20 cellular contexts compared by ENCODE assay signal in genomic region chr5:14861123-14861757, GRCh38. TPM values are rescaled to one million over a fixed set of nuclear protein-coding genes. Genes with fewer than 3 reads are reported as not detected.
A peak's percentile ranks its signal among the peaks of the same experiment; 100 is the strongest.
DNase-seq lines count a peak whose midpoint lies in the region; ATAC-seq and TF ChIP-seq lines count a peak whose summit lies in the region.
"Had no signal": no experiment of that assay in that cellular context is flagged by ENCODE, and none has a peak within 500 bp of the region (broad histone marks: within the 10 kb centered on the region; RNA-seq: fewer than 3 reads in every experiment).

No MANE protein-coding gene starts in this region.

- no peaks in the 10 kb centered on the region for H3F3A ChIP-seq in neural progenitor cell (ENCODE audit: low read depth)

- H3K4me3 Mint-ChIP-seq in neural progenitor cell, result no peak overlapping the region
- H3K4me3 Mint-ChIP-seq: activated CD4-positive, alpha-beta T cell treated with anti-CD3 and anti-CD28 coated beads, Interleukin-2, amount 10 ng/mL, durations not matched to agents 24 days and 14 days; IgD-negative memory B cell; nephron progenitor cell had no signal

- no peaks in the 10 kb centered on the region for H3K79me2 ChIP-seq in neural progenitor cell (ENCODE audit: low read depth)

- ATAC-seq in Right ventricle myocardium inferior, result peak; percentile 73
- ATAC-seq in aorta (ENCODE audit: low FRiP score), result no peak
- ATAC-seq: esophagus mucosa had no signal

- H3K4me2 ChIP-seq in neural progenitor cell, result no peak overlapping the region
- H3K4me2 ChIP-seq: BLaER1 had no signal

- H3K27ac ChIP-seq in cardiac muscle cell (peak overlapping the region; percentile 82), mucosa of rectum (ENCODE audit: low read depth in 2 of 2, low read length in 2 of 2) (peak overlapping the region; percentile 26 to 58), neural progenitor cell (no peak overlapping the region), aorta (ENCODE audit: low read depth in 1 of 2, low read length in 2 of 2) (peak overlapping the region in 1 of 2 donors; percentile 57)
- H3K27ac ChIP-seq: BLaER1, spleen had no signal

- WGBS in aorta, 2 donors, result 48 to 59% methylated on average over 4 of the region's 4 CpGs

- H3K4me1 ChIP-seq in cardiac muscle cell (ENCODE audit: low read depth) (peaks cover 25% of the 10 kb centered on the region), mucosa of rectum (ENCODE audit: control insufficient read depth in 2 of 2, insufficient read depth in 2 of 2, low read length in 2 of 2) (peaks cover 3 to 10% of the 10 kb centered on the region in 2 donors), neural progenitor cell (no peaks in the 10 kb centered on the region), aorta (ENCODE audit: control insufficient read depth in 1 of 2, insufficient read depth in 2 of 2, low read length in 2 of 2) (peaks cover 11 to 14% of the 10 kb centered on the region in 2 donors)
- H3K4me1 ChIP-seq: BLaER1, spleen had no signal

- no peak overlapping the region for H3K27ac Mint-ChIP-seq in neural progenitor cell
- H3K27ac Mint-ChIP-seq: activated CD4-positive, alpha-beta T cell treated with anti-CD3 and anti-CD28 coated beads, Interleukin-2, amount 10 ng/mL, durations not matched to agents 24 days and 14 days; nephron progenitor cell; progenitor cell of endocrine pancreas had no signal

- H3K36me3 ChIP-seq in cardiac muscle cell (no peaks in the 10 kb centered on the region), mucosa of rectum (ENCODE audit: control insufficient read depth in 2 of 2, insufficient read depth in 2 of 2, low read length in 2 of 2) (peaks cover 0 to 6% of the 10 kb centered on the region in 2 donors), neural progenitor cell (no peaks in the 10 kb centered on the region), aorta (ENCODE audit: control insufficient read depth in 1 of 2, insufficient read depth in 2 of 2, low read length in 1 of 2) (no peaks in the 10 kb centered on the region)

- DNase-seq in Right ventricle myocardium inferior (ENCODE audit: missing footprints) (no peak), cardiac septum (ENCODE audit: low spot score) (no peak), cardiac muscle cell (ENCODE audit: low read depth in 1 of 2, low spot score in 1 of 2) (no peak), neural progenitor cell (ENCODE audit: low spot score) (no peak), SIG-M5 treated with dmso at 0.1 percent for 504 hours (lab: John Stamatoyannopoulos, UW; ENCODE audit: unreplicated experiment) (no peak), aorta (no peak)
- no peak for DNase-seq in stimulated activated CD4-positive, alpha-beta T cell treated with anti-CD3 and anti-CD28 coated beads, Interleukin-1b, Interleukin-23, amount 100 ng/mL, for 48 hours
- DNase-seq: activated CD4-positive, alpha-beta T cell treated with anti-CD3 and anti-CD28 coated beads, Interleukin-2, amount 10 ng/mL, durations not matched to agents 24 days and 14 days; activated gamma-delta T cell treated with Interleukin-2 at 50 U/mL for 16 hours; central memory CD4-positive, alpha-beta T cell; DMS 273 treated with DMSO at 0.1 percent for 48 hours; NCI-H1417; NCI-H510A treated with DMSO at 0.1 percent for 48 hours; nephron progenitor cell; spleen had no signal

- H3K9ac ChIP-seq in mucosa of rectum (ENCODE audit: low read depth in 1 of 2, low read length in 2 of 2) (no peak overlapping the region), neural progenitor cell (no peak overlapping the region)
- H3K9ac ChIP-seq: BLaER1 had no signal

- no peak overlapping the region for H3K4me3 ChIP-seq in cardiac muscle cell
- H3K4me3 ChIP-seq in mucosa of rectum (ENCODE audit: low read length in 2 of 2), result no peak overlapping the region
- no peak overlapping the region for H3K4me3 ChIP-seq in neural progenitor cell
- no peak overlapping the region for H3K4me3 ChIP-seq in aorta (ENCODE audit: low read length in 2 of 2)
- H3K4me3 ChIP-seq: BLaER1, spleen had no signal

- no peaks in the 10 kb centered on the region for H3K27me3 Mint-ChIP-seq in neural progenitor cell (ENCODE audit: insufficient read depth, low read depth)
- H3K27me3 Mint-ChIP-seq: activated CD4-positive, alpha-beta T cell treated with anti-CD3 and anti-CD28 coated beads, Interleukin-2, amount 10 ng/mL, durations not matched to agents 24 days and 14 days; IgD-negative memory B cell; progenitor cell of endocrine pancreas had no signal

- no peaks in the 10 kb centered on the region for H3K36me3 Mint-ChIP-seq in neural progenitor cell

- no peaks in the 10 kb centered on the region for H4K20me1 ChIP-seq in neural progenitor cell (ENCODE audit: low read depth)

- H3K9me3 ChIP-seq in cardiac muscle cell (ENCODE audit: low read depth) (no peaks in the 10 kb centered on the region), mucosa of rectum (ENCODE audit: control insufficient read depth in 2 of 2, low read length in 2 of 2) (no peaks in the 10 kb centered on the region), neural progenitor cell (ENCODE audit: low read depth) (no peaks in the 10 kb centered on the region), aorta (ENCODE audit: control insufficient read depth, low read length) (no peaks in the 10 kb centered on the region)
- H3K9me3 ChIP-seq: BLaER1, spleen had no signal

- intact Hi-C loops in Right ventricle myocardium inferior (cut with DNase I), result no loop called here
- intact Hi-C loops in cardiac septum (cut with DNase I), result no loop called here
- intact Hi-C loops in aorta (cut with DNase I), result loop anchor here in 1 of 2 donors (5.0 to 10.0 kb wide), 2 partner anchors 44 to 106 kb away; no protein-coding TSS in a partner anchor

- TF ChIP-seq CTCF in cardiac muscle cell (IDR thresholded peaks at IDR 0.05; ENCODE audit: low read depth, low read length) (no peak), neural progenitor cell (IDR thresholded peaks at IDR 0.05) (no peak)

- no peaks in the 10 kb centered on the region for H3K27me3 ChIP-seq in cardiac muscle cell
- no peaks in the 10 kb centered on the region for H3K27me3 ChIP-seq in mucosa of rectum (ENCODE audit: control insufficient read depth in 2 of 2, insufficient read depth in 2 of 2, low read length in 2 of 2)
- no peaks in the 10 kb centered on the region for H3K27me3 ChIP-seq in neural progenitor cell
- H3K27me3 ChIP-seq in aorta (ENCODE audit: control insufficient read depth in 1 of 2, insufficient read depth in 2 of 2, low read length in 1 of 2), result no peaks in the 10 kb centered on the region
- H3K27me3 ChIP-seq: BLaER1, spleen had no signal

- H3K4me1 Mint-ChIP-seq in neural progenitor cell, result no peaks in the 10 kb centered on the region

- H3K9me3 Mint-ChIP-seq in neural progenitor cell, result no peaks in the 10 kb centered on the region
- H3K9me3 Mint-ChIP-seq: activated CD4-positive, alpha-beta T cell treated with anti-CD3 and anti-CD28 coated beads, Interleukin-2, amount 10 ng/mL, durations not matched to agents 24 days and 14 days; IgD-negative memory B cell; nephron progenitor cell had no signal

- no peak overlapping the region for H2AFZ ChIP-seq in neural progenitor cell (replicated peaks)

RNA-seq across cellular contexts. Expression of gene ANKH, which starts 10.3 kb away (rescaled TPM):
- total RNA-seq in Right ventricle myocardium inferior, result 156 TPM
- 233 TPM for total RNA-seq in cardiac septum
- 35.5 and 48.1 TPM in 2 replicates for total RNA-seq in cardiac muscle cell
- polyA plus RNA-seq in cardiac muscle cell, result 26.6 and 58.7 TPM in 2 replicates
- 0.19 TPM in 2 replicates for total RNA-seq in neural progenitor cell (ENCODE audit: low replicate concordance)
- total RNA-seq in aorta, result 100 to 1,000 TPM; 200 to 257 TPM
- polyA plus RNA-seq in aorta, result 100 to 1,000 TPM in 1 of 2 donors, 10 to 100 TPM in 1; 63.7 to 135 TPM

Comparison
In these comparisons a context has a peak if more than half of its experiments do, and no peak if none do; other contexts are left out.
1. RNA of gene ANKH, which starts 10.3 kb away (total RNA-seq): 200 to 257 TPM in aorta, 233 TPM in cardiac septum (single experiment), 156 TPM in Right ventricle myocardium inferior (single experiment) and 35.5 to 48.1 TPM in cardiac muscle cell; 0.19 TPM in neural progenitor cell; every median in the first group is over 10 times any median in the second.